In the genomic region with DNA sequence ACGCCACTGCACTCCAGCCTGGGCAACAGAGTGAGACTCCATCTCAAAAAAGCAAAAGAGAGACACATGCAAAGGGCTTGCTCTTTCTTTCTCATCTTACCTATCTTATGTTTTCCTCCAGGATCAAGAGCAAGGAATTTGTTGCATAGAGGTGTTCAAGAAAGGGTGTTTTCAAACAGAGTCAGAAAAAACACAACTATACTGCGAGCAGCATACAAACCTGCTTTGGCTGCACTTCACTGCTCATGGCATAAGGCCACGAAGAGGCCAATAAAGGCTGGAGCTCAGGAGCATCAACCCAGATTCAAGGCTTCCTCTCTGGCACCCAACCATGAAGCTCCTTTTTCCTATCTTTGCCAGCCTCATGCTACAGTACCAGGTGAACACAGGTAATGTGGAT, we compare ENCODE assay signal across 33 cellular contexts. TPM values are rescaled to one million over a fixed set of nuclear protein-coding genes. Genes with fewer than 3 reads are reported as not detected.
DNase-seq lines count a peak whose midpoint lies in the region; ATAC-seq and TF ChIP-seq lines count a peak whose summit lies in the region.
"Had no signal": no experiment of that assay in that cellular context is flagged by ENCODE, and none has a peak within 500 bp of the region (broad histone marks: within the 10 kb centered on the region; RNA-seq: fewer than 3 reads in every experiment).

A gene with protein sequence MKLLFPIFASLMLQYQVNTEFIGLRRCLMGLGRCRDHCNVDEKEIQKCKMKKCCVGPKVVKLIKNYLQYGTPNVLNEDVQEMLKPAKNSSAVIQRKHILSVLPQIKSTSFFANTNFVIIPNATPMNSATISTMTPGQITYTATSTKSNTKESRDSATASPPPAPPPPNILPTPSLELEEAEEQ (plus strand): TSS at position 301 of the 400 bp plus-strand sequence. CDS start 31 bp downstream, at position 332.

- peaks cover 21% of the 10 kb centered on the region for H3K4me1 Mint-ChIP-seq in activated naive CD4-positive, alpha-beta T cell treated with anti-CD3 and anti-CD28 coated beads, Interleukin-2, amount 10 ng/mL, durations not matched to agents 7 days and 5 days
- H3K4me1 Mint-ChIP-seq in dendritic cell treated with granulocyte-macrophage colony-stimulating factor and Interleukin-4, amounts not matched to agents 40 ng/mL and 50 ng/mL, for 4 days (ENCODE audit: low read depth), result peaks cover 26% of the 10 kb centered on the region
- H3K4me1 Mint-ChIP-seq in GM23338, result no peaks in the 10 kb centered on the region
- H3K4me1 Mint-ChIP-seq: neural crest cell had no signal

- H3F3A ChIP-seq in GM23338 (replicated peaks; ENCODE audit: low read depth), result no peaks in the 10 kb centered on the region

- no peaks in the 10 kb centered on the region for H3K79me2 ChIP-seq in OCI-LY3 (ENCODE audit: low read length)
- no peaks in the 10 kb centered on the region for H3K79me2 ChIP-seq in GM23338 (replicated peaks; ENCODE audit: insufficient read depth)

- CTCF ChIA-PET in activated naive CD4-positive, alpha-beta T cell treated with anti-CD3 and anti-CD28 coated beads, Interleukin-2, amount 10 ng/mL, durations not matched to agents 7 days and 5 days (lab: Charles Lee), result interaction anchor here (1.1 to 1.9 kb wide), 5 partner anchors 8 to 104 kb away, joined by 3 to 8 read pairs (median 4); no protein-coding TSS in a partner anchor

- H3K36me3 ChIP-seq in OCI-LY3 (replicated peaks; ENCODE audit: low read depth, low read length) (no peaks in the 10 kb centered on the region), thymus (ENCODE audit: control insufficient read depth, insufficient read depth) (no peaks in the 10 kb centered on the region), GM23338 (ENCODE audit: insufficient read depth) (no peaks in the 10 kb centered on the region)
- H3K36me3 ChIP-seq: BE2C, HAP-1, MG63, thoracic aorta had no signal

- H3K4me2 ChIP-seq in OCI-LY3 (ENCODE audit: low read length), result peak within 1 kb of the TSS; percentile 15; the same call in 1 of the 2 replicates
- no peak within 1 kb of the TSS for H3K4me2 ChIP-seq in GM23338

- peak within 1 kb of the TSS; percentile 46 for H3K27ac Mint-ChIP-seq in activated naive CD4-positive, alpha-beta T cell treated with anti-CD3 and anti-CD28 coated beads, Interleukin-2, amount 10 ng/mL, durations not matched to agents 7 days and 5 days
- peak within 1 kb of the TSS in 1 of 2 donors; percentile 24 for H3K27ac Mint-ChIP-seq in activated naive CD4-positive, alpha-beta T cell treated with anti-CD3 and anti-CD28 coated beads, Interleukin-2, amount 50 U/mL, for 72 hours
- peak within 1 kb of the TSS; percentile 77 for H3K27ac Mint-ChIP-seq in dendritic cell treated with granulocyte-macrophage colony-stimulating factor and Interleukin-4, amounts not matched to agents 40 ng/mL and 50 ng/mL, for 4 days
- no peak within 1 kb of the TSS for H3K27ac Mint-ChIP-seq in GM23338
- H3K27ac Mint-ChIP-seq: progenitor cell of endocrine pancreas had no signal

- H3K4me3 Mint-ChIP-seq in activated naive CD4-positive, alpha-beta T cell treated with anti-CD3 and anti-CD28 coated beads, Interleukin-2, amount 10 ng/mL, durations not matched to agents 7 days and 5 days, result no peak within 1 kb of the TSS
- no peak within 1 kb of the TSS for H3K4me3 Mint-ChIP-seq in dendritic cell treated with granulocyte-macrophage colony-stimulating factor and Interleukin-4, amounts not matched to agents 40 ng/mL and 50 ng/mL, for 4 days
- H3K4me3 Mint-ChIP-seq in GM23338, result no peak within 1 kb of the TSS
- H3K4me3 Mint-ChIP-seq: neural crest cell had no signal

- TF ChIP-seq CTCF in OCI-LY3 (IDR thresholded peaks at IDR 0.05; ENCODE audit: low read depth, low read length) (no peak), GM23338 (conservative IDR thresholded peaks at IDR 0.05; ENCODE audit: low read depth in 2 of 2) (no peak)

- H3K27me3 Mint-ChIP-seq in activated naive CD4-positive, alpha-beta T cell treated with anti-CD3 and anti-CD28 coated beads, Interleukin-2, amount 10 ng/mL, durations not matched to agents 7 days and 5 days, result no peaks in the 10 kb centered on the region
- peaks cover 10% of the 10 kb centered on the region for H3K27me3 Mint-ChIP-seq in dendritic cell treated with granulocyte-macrophage colony-stimulating factor and Interleukin-4, amounts not matched to agents 40 ng/mL and 50 ng/mL, for 4 days
- H3K27me3 Mint-ChIP-seq in GM23338 (ENCODE audit: insufficient read depth, low read depth, poor library complexity), result peaks cover 3% of the 10 kb centered on the region

- DNase-seq in activated naive CD4-positive, alpha-beta T cell treated with anti-CD3 and anti-CD28 coated beads, Interleukin-2, amount 10 ng/mL, durations not matched to agents 7 days and 5 days, result no peak
- DNase-seq in activated naive CD4-positive, alpha-beta T cell treated with anti-CD3 and anti-CD28 coated beads, Interleukin-2, amount 50 U/mL, for 72 hours (ENCODE audit: low spot score in 2 of 2), result no peak
- no peak for DNase-seq in GM23338 (ENCODE audit: low spot score)
- DNase-seq: activated effector memory CD4-positive, alpha-beta T cell treated with anti-CD3 and anti-CD28 coated beads, Interleukin-2, amount 50 U/mL, for 16 hours; aorta; BE2C; DND-41; kidney glomerular epithelial cell; MG63; NCI-H1417 treated with DMSO at 0.1 percent for 48 hours; NCI-H2081; NCI-H226; NCI-H748 treated with DMSO at 0.1 percent for 48 hours; SIG-M5; stimulated activated CD4-positive, alpha-beta T cell treated with anti-CD3 and anti-CD28 coated beads, Interleukin-4, amount 100 ng/mL, for 24 hours; SW 1271 had no signal

- H3K9me3 ChIP-seq in OCI-LY3 (ENCODE audit: insufficient read depth, low read length) (no peaks in the 10 kb centered on the region), thymus (ENCODE audit: control insufficient read depth) (no peaks in the 10 kb centered on the region)
- H3K9me3 ChIP-seq: BE2C, HAP-1, MG63, thoracic aorta had no signal

- H3K4me1 ChIP-seq in OCI-LY3 (ENCODE audit: low read length) (peaks cover 8% of the 10 kb centered on the region), thymus (ENCODE audit: control insufficient read depth, insufficient read depth, low read length) (peaks cover 2% of the 10 kb centered on the region), GM23338 (ENCODE audit: insufficient read depth) (0 out of 2 replicates have a peak, but pooled peaks cover 5% of the 10 kb centered on the region)
- H3K4me1 ChIP-seq: BE2C, HAP-1 had no signal

- peak within 1 kb of the TSS; percentile 80 for H2AFZ ChIP-seq in OCI-LY3 (ENCODE audit: low read depth, low read length)
- H2AFZ ChIP-seq in GM23338, result no peak within 1 kb of the TSS

- H3K27me3 ChIP-seq in OCI-LY3 (ENCODE audit: low read depth, low read length) (peaks cover 22% of the 10 kb centered on the region), thymus (ENCODE audit: control insufficient read depth, insufficient read depth) (no peaks in the 10 kb centered on the region), GM23338 (ENCODE audit: insufficient read depth) (peaks cover 40% of the 10 kb centered on the region)
- H3K27me3 ChIP-seq: BE2C, MG63 had no signal

- no peaks in the 10 kb centered on the region for H4K20me1 ChIP-seq in OCI-LY3 (ENCODE audit: insufficient read depth, low read length)
- H4K20me1 ChIP-seq in GM23338 (replicated peaks; ENCODE audit: insufficient read depth), result no peaks in the 10 kb centered on the region

- intact Hi-C loops in dendritic cell treated with granulocyte-macrophage colony-stimulating factor and Interleukin-4, amounts not matched to agents 40 ng/mL and 50 ng/mL, for 4 days (cut with micrococcal nuclease), result no loop called here

- H3K36me3 Mint-ChIP-seq in activated naive CD4-positive, alpha-beta T cell treated with anti-CD3 and anti-CD28 coated beads, Interleukin-2, amount 10 ng/mL, durations not matched to agents 7 days and 5 days, result no peaks in the 10 kb centered on the region
- peaks cover 0 to 6% of the 10 kb centered on the region in 2 donors for H3K36me3 Mint-ChIP-seq in activated naive CD4-positive, alpha-beta T cell treated with anti-CD3 and anti-CD28 coated beads, Interleukin-2, amount 50 U/mL, for 72 hours
- no peaks in the 10 kb centered on the region for H3K36me3 Mint-ChIP-seq in dendritic cell treated with granulocyte-macrophage colony-stimulating factor and Interleukin-4, amounts not matched to agents 40 ng/mL and 50 ng/mL, for 4 days (ENCODE audit: low read depth)
- H3K36me3 Mint-ChIP-seq in GM23338 (ENCODE audit: low read depth), result no peaks in the 10 kb centered on the region

- H3K27ac ChIP-seq in OCI-LY3 (ENCODE audit: low read length), result no peak within 1 kb of the TSS
- peak within 1 kb of the TSS; percentile 68 for H3K27ac ChIP-seq in thymus (ENCODE audit: low read depth)
- no peak within 1 kb of the TSS for H3K27ac ChIP-seq in GM23338 (ENCODE audit: low read depth)
- H3K27ac ChIP-seq: coronary artery, thoracic aorta had no signal

- no peak within 1 kb of the TSS for H3K9ac ChIP-seq in OCI-LY3 (ENCODE audit: low read length)

- WGBS in thymus, result 93% methylated on average over 3 of the region's 3 CpGs

- no peak for ATAC-seq in activated naive CD4-positive, alpha-beta T cell treated with anti-CD3 and anti-CD28 coated beads, Interleukin-2, amount 50 U/mL, for 72 hours
- ATAC-seq in GM23338, result no peak
- no peak for ATAC-seq in GM21529 (IDR thresholded peaks at IDR 0.05; ENCODE audit: unreplicated experiment)
- ATAC-seq in GM21576 (IDR thresholded peaks at IDR 0.05; ENCODE audit: unreplicated experiment), result no peak
- ATAC-seq: sciatic nerve had no signal

- H3K9me2 ChIP-seq in GM23338 (ENCODE audit: insufficient read depth), result no peaks in the 10 kb centered on the region

- no peak within 1 kb of the TSS for H3K4me3 ChIP-seq in OCI-LY3 (ENCODE audit: low read length)
- no peak within 1 kb of the TSS for H3K4me3 ChIP-seq in thymus (ENCODE audit: low read length)
- no peak within 1 kb of the TSS for H3K4me3 ChIP-seq in GM23338
- H3K4me3 ChIP-seq: coronary artery, HAP-1, lung, MG63, thoracic aorta had no signal

- peaks cover 3% of the 10 kb centered on the region for H3K9me3 Mint-ChIP-seq in activated naive CD4-positive, alpha-beta T cell treated with anti-CD3 and anti-CD28 coated beads, Interleukin-2, amount 10 ng/mL, durations not matched to agents 7 days and 5 days
- peaks cover 4 to 10% of the 10 kb centered on the region in 2 donors for H3K9me3 Mint-ChIP-seq in activated naive CD4-positive, alpha-beta T cell treated with anti-CD3 and anti-CD28 coated beads, Interleukin-2, amount 50 U/mL, for 72 hours
- H3K9me3 Mint-ChIP-seq in dendritic cell treated with granulocyte-macrophage colony-stimulating factor and Interleukin-4, amounts not matched to agents 40 ng/mL and 50 ng/mL, for 4 days, result no peaks in the 10 kb centered on the region
- no peaks in the 10 kb centered on the region for H3K9me3 Mint-ChIP-seq in GM23338

TF ChIP-seq in GM23338, 12 proteins besides CTCF, POLR2A, EP300 and RAD21 (continues in another document):
- TF ChIP-seq EZH2phosphoT487 (IDR thresholded peaks at IDR 0.05; ENCODE audit: unreplicated experiment) (no peak), JUNB (IDR thresholded peaks at IDR 0.05; ENCODE audit: unreplicated experiment) (no peak)

RNA-seq across cellular contexts. Expression of the gene that starts here (rescaled TPM):
- not detected for total RNA-seq in activated naive CD4-positive, alpha-beta T cell treated with anti-CD3 and anti-CD28 coated beads, Interleukin-2, amount 50 U/mL, for 72 hours
- polyA plus RNA-seq in thymus (not detected), GM23338 (2016; fragmentation: Nextera tagmentation; extraction: Ambion mirVana) (not detected in 2 replicates)
- not detected in 2 replicates for total RNA-seq in GM23338 (2014; rRNA removed; shearing (Covaris generic))
- total RNA-seq: A673, aorta, cardiac septum, fibroblast of villous mesenchyme, lung, mucosa of gallbladder, neural crest cell, progenitor cell of endocrine pancreas, sciatic nerve, thoracic aorta had no signal
- polyA plus RNA-seq: aorta, esophagus, lung had no signal
